Comparison of ENCODE assay signal across 1 cellular context in the genomic region with DNA sequence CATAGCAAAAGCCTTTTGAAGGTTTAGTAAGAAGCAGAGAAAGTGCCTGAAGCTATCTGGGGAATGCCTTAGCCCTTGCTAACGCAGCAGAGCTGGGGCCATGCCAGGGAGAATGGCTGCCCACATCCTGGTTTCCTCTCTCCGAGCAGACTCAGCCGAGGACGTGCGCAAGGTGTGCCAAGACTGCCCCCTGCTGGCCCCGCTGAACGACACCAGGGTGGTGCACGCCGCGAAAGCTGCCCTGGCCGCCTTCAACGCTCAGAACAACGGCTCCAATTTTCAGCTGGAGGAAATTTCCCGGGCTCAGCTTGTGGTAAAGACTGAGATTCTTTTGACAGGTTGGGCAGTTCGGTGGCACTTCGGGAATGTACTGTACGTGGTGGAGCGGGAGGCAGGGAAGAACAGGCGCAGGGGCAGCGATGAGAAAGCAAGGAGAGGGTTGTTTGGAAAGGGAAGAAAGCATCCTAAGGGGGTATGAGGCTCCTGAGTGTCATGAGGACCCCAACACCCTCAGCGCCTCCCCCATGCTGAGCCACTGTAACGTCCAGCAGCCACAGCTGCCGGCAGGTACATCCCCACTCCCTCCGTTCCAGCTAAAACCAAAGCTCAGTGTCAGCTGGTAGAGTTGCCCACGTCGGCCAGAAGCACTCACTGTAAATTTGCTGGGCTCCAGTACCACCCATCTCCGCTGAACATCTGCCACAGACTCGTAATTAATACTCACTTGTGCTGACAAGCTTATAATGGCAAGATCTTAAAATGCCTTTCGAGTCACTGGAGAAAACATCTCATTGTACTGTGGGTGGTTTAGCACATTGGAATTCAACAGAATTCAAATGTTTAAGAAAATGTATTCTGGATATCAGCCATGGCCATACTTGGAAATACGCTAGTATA.
TF ChIP-seq lines count a peak whose summit lies in the region.

No MANE protein-coding gene starts in this region.

TF ChIP-seq in HepG2, 621 proteins besides CTCF, POLR2A, EP300 and RAD21 (continued from another document and continues in another):
- TF ChIP-seq, protein P1, sequence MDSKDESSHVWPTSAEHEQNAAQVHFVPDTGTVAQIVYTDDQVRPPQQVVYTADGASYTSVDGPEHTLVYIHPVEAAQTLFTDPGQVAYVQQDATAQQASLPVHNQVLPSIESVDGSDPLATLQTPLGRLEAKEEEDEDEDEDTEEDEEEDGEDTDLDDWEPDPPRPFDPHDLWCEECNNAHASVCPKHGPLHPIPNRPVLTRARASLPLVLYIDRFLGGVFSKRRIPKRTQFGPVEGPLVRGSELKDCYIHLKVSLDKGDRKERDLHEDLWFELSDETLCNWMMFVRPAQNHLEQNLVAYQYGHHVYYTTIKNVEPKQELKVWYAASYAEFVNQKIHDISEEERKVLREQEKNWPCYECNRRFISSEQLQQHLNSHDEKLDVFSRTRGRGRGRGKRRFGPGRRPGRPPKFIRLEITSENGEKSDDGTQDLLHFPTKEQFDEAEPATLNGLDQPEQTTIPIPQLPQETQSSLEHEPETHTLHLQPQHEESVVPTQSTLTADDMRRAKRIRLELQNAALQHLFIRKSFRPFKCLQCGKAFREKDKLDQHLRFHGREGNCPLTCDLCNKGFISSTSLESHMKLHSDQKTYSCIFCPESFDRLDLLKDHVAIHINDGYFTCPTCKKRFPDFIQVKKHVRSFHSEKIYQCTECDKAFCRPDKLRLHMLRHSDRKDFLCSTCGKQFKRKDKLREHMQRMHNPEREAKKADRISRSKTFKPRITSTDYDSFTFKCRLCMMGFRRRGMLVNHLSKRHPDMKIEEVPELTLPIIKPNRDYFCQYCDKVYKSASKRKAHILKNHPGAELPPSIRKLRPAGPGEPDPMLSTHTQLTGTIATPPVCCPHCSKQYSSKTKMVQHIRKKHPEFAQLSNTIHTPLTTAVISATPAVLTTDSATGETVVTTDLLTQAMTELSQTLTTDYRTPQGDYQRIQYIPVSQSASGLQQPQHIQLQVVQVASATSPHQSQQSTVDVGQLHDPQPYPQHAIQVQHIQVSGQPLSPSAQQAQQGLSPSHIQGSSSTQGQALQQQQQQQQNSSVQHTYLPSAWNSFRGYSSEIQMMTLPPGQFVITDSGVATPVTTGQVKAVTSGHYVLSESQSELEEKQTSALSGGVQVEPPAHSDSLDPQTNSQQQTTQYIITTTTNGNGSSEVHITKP (CRISPR knock-in tag; IDR thresholded peaks at IDR 0.05; ENCODE audit: low read depth): no peak
- no peak for TF ChIP-seq ZFP41 (CRISPR knock-in tag; IDR thresholded peaks at IDR 0.05; ENCODE audit: borderline replicate concordance)
- peak; percentile 16; the same call in 1 of the 2 replicates for TF ChIP-seq ZNF354B (CRISPR knock-in tag; IDR thresholded peaks at IDR 0.05)
- TF ChIP-seq ZSCAN21 (CRISPR knock-in tag; IDR thresholded peaks at IDR 0.05; ENCODE audit: borderline replicate concordance): peak; percentile 64; the same call in 1 of the 2 replicates
- no peak for TF ChIP-seq ZNF350 (CRISPR knock-in tag; IDR thresholded peaks at IDR 0.05; ENCODE audit: borderline replicate concordance, low read depth)
- TF ChIP-seq ZNF496 (CRISPR knock-in tag; IDR thresholded peaks at IDR 0.05; ENCODE audit: insufficient replicate concordance): no peak
- no peak for TF ChIP-seq RFXAP (CRISPR knock-in tag; IDR thresholded peaks at IDR 0.05; ENCODE audit: borderline replicate concordance)
- 0 out of 2 replicates have a peak, but pooled peaks have one; percentile 19 for TF ChIP-seq FOXA3 (CRISPR knock-in tag; IDR thresholded peaks at IDR 0.05)
- peak; percentile 96 for TF ChIP-seq RBFOX2 (IDR thresholded peaks at IDR 0.05; ENCODE audit: low read depth, low read length)
- TF ChIP-seq ZNF766 (CRISPR knock-in tag; IDR thresholded peaks at IDR 0.05; ENCODE audit: borderline replicate concordance): no peak
- TF ChIP-seq SATB2 (CRISPR knock-in tag; IDR thresholded peaks at IDR 0.05): 0 out of 2 replicates have a peak, but pooled peaks have one; percentile 49
- TF ChIP-seq, protein P2, sequence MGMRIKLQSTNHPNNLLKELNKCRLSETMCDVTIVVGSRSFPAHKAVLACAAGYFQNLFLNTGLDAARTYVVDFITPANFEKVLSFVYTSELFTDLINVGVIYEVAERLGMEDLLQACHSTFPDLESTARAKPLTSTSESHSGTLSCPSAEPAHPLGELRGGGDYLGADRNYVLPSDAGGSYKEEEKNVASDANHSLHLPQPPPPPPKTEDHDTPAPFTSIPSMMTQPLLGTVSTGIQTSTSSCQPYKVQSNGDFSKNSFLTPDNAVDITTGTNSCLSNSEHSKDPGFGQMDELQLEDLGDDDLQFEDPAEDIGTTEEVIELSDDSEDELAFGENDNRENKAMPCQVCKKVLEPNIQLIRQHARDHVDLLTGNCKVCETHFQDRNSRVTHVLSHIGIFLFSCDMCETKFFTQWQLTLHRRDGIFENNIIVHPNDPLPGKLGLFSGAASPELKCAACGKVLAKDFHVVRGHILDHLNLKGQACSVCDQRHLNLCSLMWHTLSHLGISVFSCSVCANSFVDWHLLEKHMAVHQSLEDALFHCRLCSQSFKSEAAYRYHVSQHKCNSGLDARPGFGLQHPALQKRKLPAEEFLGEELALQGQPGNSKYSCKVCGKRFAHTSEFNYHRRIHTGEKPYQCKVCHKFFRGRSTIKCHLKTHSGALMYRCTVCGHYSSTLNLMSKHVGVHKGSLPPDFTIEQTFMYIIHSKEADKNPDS (CRISPR knock-in tag; IDR thresholded peaks at IDR 0.05): no peak
- TF ChIP-seq SMARCE1 (IDR thresholded peaks at IDR 0.05; ENCODE audit: borderline replicate concordance): no peak
- no peak for TF ChIP-seq ZNF749 (CRISPR knock-in tag; IDR thresholded peaks at IDR 0.05; ENCODE audit: borderline replicate concordance)
- no peak for TF ChIP-seq HIVEP1 (CRISPR knock-in tag; IDR thresholded peaks at IDR 0.05)
- peak; percentile 24; the same call in 1 of the 2 replicates for TF ChIP-seq BCL6 (CRISPR knock-in tag; IDR thresholded peaks at IDR 0.05)
- no peak for TF ChIP-seq ZNF543 (CRISPR knock-in tag; IDR thresholded peaks at IDR 0.05)
- no peak for TF ChIP-seq DNMT3B (CRISPR knock-in tag; conservative IDR thresholded peaks at IDR 0.05)
- TF ChIP-seq, protein P3, sequence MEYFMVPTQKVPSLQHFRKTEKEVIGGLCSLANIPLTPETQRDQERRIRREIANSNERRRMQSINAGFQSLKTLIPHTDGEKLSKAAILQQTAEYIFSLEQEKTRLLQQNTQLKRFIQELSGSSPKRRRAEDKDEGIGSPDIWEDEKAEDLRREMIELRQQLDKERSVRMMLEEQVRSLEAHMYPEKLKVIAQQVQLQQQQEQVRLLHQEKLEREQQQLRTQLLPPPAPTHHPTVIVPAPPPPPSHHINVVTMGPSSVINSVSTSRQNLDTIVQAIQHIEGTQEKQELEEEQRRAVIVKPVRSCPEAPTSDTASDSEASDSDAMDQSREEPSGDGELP (IDR thresholded peaks at IDR 0.05; ENCODE audit: borderline replicate concordance, low read depth): no peak
- TF ChIP-seq ZNF282 (IDR thresholded peaks at IDR 0.05; ENCODE audit: partially characterized antibody): no peak
- no peak for TF ChIP-seq HNF4A (CRISPR knock-in tag; IDR thresholded peaks at IDR 0.05)
- no peak for TF ChIP-seq ZSCAN25 (CRISPR knock-in tag; IDR thresholded peaks at IDR 0.05)
- no peak for TF ChIP-seq FIP1L1 (IDR thresholded peaks at IDR 0.05; ENCODE audit: borderline replicate concordance, insufficient read depth, low read depth, low read length)
- TF ChIP-seq ZNF564 (CRISPR knock-in tag; IDR thresholded peaks at IDR 0.05): peak; percentile 33; the same call in 1 of the 2 replicates
- no peak for TF ChIP-seq ZNF775 (CRISPR knock-in tag; IDR thresholded peaks at IDR 0.05; ENCODE audit: borderline replicate concordance)
- TF ChIP-seq SIX1 (CRISPR knock-in tag; IDR thresholded peaks at IDR 0.05; ENCODE audit: borderline replicate concordance): no peak
- TF ChIP-seq TCF7 (IDR thresholded peaks at IDR 0.05; ENCODE audit: low read depth): no peak
- TF ChIP-seq FOXP1 (IDR thresholded peaks at IDR 0.05): no peak
- TF ChIP-seq FOXP1 (CRISPR knock-in tag; IDR thresholded peaks at IDR 0.05): no peak
- no peak for TF ChIP-seq CC2D1A (CRISPR knock-in tag; IDR thresholded peaks at IDR 0.05)
- TF ChIP-seq ELF4 (CRISPR knock-in tag; IDR thresholded peaks at IDR 0.05; ENCODE audit: borderline replicate concordance): no peak
- TF ChIP-seq ZNF710 (CRISPR knock-in tag; IDR thresholded peaks at IDR 0.05; ENCODE audit: borderline replicate concordance): no peak; the same call in 1 of the 2 replicates
- TF ChIP-seq CEBPG (CRISPR knock-in tag; IDR thresholded peaks at IDR 0.05): 0 out of 2 replicates have a peak, but pooled peaks have one; percentile 5
- 0 out of 2 replicates have a peak, but pooled peaks have one; percentile 29 for TF ChIP-seq ZNF430 (CRISPR knock-in tag; IDR thresholded peaks at IDR 0.05)
- peak; percentile 6 for TF ChIP-seq RBM39 (IDR thresholded peaks at IDR 0.05; ENCODE audit: low read depth, low read length, poor library complexity, severe bottlenecking)
- no peak for TF ChIP-seq SRF (IDR thresholded peaks at IDR 0.05; ENCODE audit: low read depth, low read length)
- no peak for TF ChIP-seq TAF1 (CRISPR knock-in tag; IDR thresholded peaks at IDR 0.05)
- no peak for TF ChIP-seq HOXA9 (CRISPR knock-in tag; IDR thresholded peaks at IDR 0.05; ENCODE audit: borderline replicate concordance)
- TF ChIP-seq FOXM1 (CRISPR knock-in tag; IDR thresholded peaks at IDR 0.05): no peak
- TF ChIP-seq ZNF605 (CRISPR knock-in tag; IDR thresholded peaks at IDR 0.05): peak; percentile 48; the same call in 1 of the 2 replicates
- 0 out of 2 replicates have a peak, but pooled peaks have one; percentile 69 for TF ChIP-seq CCDC6 (CRISPR knock-in tag; IDR thresholded peaks at IDR 0.05)
- no peak for TF ChIP-seq TSC22D2 (CRISPR knock-in tag; IDR thresholded peaks at IDR 0.05; ENCODE audit: borderline replicate concordance)
- TF ChIP-seq PITX1 (CRISPR knock-in tag; IDR thresholded peaks at IDR 0.05): no peak; the same call in 1 of the 2 replicates
- no peak for TF ChIP-seq NFKBIZ (CRISPR knock-in tag; IDR thresholded peaks at IDR 0.05)
- TF ChIP-seq MXD4 (CRISPR knock-in tag; IDR thresholded peaks at IDR 0.05): 0 out of 2 replicates have a peak, but pooled peaks have one; percentile 70
- 0 out of 2 replicates have a peak, but pooled peaks have one; percentile 26 for TF ChIP-seq RFXANK (CRISPR knock-in tag; IDR thresholded peaks at IDR 0.05)
- TF ChIP-seq SAFB2 (CRISPR knock-in tag; IDR thresholded peaks at IDR 0.05; ENCODE audit: borderline replicate concordance, low read depth): peak; percentile 84; the same call in 1 of the 2 replicates
- TF ChIP-seq ZBTB21 (CRISPR knock-in tag; IDR thresholded peaks at IDR 0.05): no peak
- TF ChIP-seq IRF1 (CRISPR knock-in tag; IDR thresholded peaks at IDR 0.05; ENCODE audit: low read depth): no peak
- TF ChIP-seq ISL2 (CRISPR knock-in tag; IDR thresholded peaks at IDR 0.05): no peak
- no peak for TF ChIP-seq HMG20A (CRISPR knock-in tag; IDR thresholded peaks at IDR 0.05; ENCODE audit: borderline replicate concordance)
- peak; percentile 94; the same call in 1 of the 2 replicates for TF ChIP-seq SSRP1 (CRISPR knock-in tag; IDR thresholded peaks at IDR 0.05)
- TF ChIP-seq, protein P4, sequence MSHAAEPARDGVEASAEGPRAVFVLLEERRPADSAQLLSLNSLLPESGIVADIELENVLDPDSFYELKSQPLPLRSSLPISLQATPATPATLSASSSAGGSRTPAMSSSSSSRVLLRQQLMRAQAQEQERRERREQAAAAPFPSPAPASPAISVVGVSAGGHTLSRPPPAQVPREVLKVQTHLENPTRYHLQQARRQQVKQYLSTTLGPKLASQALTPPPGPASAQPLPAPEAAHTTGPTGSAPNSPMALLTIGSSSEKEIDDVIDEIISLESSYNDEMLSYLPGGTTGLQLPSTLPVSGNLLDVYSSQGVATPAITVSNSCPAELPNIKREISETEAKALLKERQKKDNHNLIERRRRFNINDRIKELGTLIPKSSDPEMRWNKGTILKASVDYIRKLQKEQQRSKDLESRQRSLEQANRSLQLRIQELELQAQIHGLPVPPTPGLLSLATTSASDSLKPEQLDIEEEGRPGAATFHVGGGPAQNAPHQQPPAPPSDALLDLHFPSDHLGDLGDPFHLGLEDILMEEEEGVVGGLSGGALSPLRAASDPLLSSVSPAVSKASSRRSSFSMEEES (CRISPR knock-in tag; IDR thresholded peaks at IDR 0.05): no peak
- no peak for TF ChIP-seq ZNF7 (CRISPR knock-in tag; IDR thresholded peaks at IDR 0.05)
- no peak; the same call in 1 of the 2 replicates for TF ChIP-seq ZNF451 (CRISPR knock-in tag; IDR thresholded peaks at IDR 0.05)
- no peak for TF ChIP-seq ATF3 (CRISPR knock-in tag; IDR thresholded peaks at IDR 0.05)
- TF ChIP-seq MXD1 (CRISPR knock-in tag; IDR thresholded peaks at IDR 0.05): 0 out of 2 replicates have a peak, but pooled peaks have one; percentile 9
- TF ChIP-seq CREBL2 (CRISPR knock-in tag; IDR thresholded peaks at IDR 0.05; ENCODE audit: borderline replicate concordance): no peak
- TF ChIP-seq ZNF556 (CRISPR knock-in tag; IDR thresholded peaks at IDR 0.05; ENCODE audit: borderline replicate concordance): no peak; the same call in 1 of the 2 replicates
